10 cellular contexts compared by ENCODE assay signal in genomic region chr1:9437931-9438330, GRCh38.
DNase-seq lines count a peak whose midpoint lies in the region; ATAC-seq, FAIRE-seq and TF ChIP-seq lines count a peak whose summit lies in the region.
"Had no signal": no experiment of that assay in that cellular context is flagged by ENCODE, and none has a peak within 500 bp of the region (broad histone marks: within the 10 kb centered on the region; RNA-seq: fewer than 3 reads in every experiment).

No MANE protein-coding gene starts in this region.

- H3K9ac ChIP-seq in H9 (ENCODE audit: extremely low read depth, insufficient read length, low read length) (no peak overlapping the region), keratinocyte (ENCODE audit: control insufficient read depth, extremely low read depth, insufficient read depth, low read length) (no peak overlapping the region)

- no peaks in the 10 kb centered on the region for H3K36me3 Mint-ChIP-seq in H9 (ENCODE audit: insufficient read depth in 1 of 3, low read depth in 3 of 3)

- H2BK120ac ChIP-seq in H9 (ENCODE audit: low read depth, low read length, poor library complexity, severe bottlenecking), result no peak overlapping the region

- no peak for TF ChIP-seq POLR2A in breast epithelium (IDR thresholded peaks at IDR 0.05)
- peak in 1 of 2 donors; percentile 42 for TF ChIP-seq POLR2A in gastrocnemius medialis (IDR thresholded peaks at IDR 0.05)
- no peak for TF ChIP-seq POLR2A in H54 (IDR thresholded peaks at IDR 0.05; ENCODE audit: low read depth, low read length)

- WGBS in H9 (ENCODE audit: extremely low coverage, insufficient read length, low lambda C conversion rate), result no CpG with 5 or more reads among the region's 12 CpGs

- H2BK20ac ChIP-seq in H9 (ENCODE audit: low read depth, low read length, poor library complexity, severe bottlenecking), result no peak overlapping the region

- H3K14ac ChIP-seq in H9 (ENCODE audit: insufficient read depth, low read length), result no peak overlapping the region

- H3K4me2 ChIP-seq in H9 (ENCODE audit: insufficient read depth, insufficient read length, low read length) (no peak overlapping the region), keratinocyte (ENCODE audit: control insufficient read depth, extremely low read depth, insufficient read depth, low read depth, low read length) (peak overlapping the region; percentile 50)

- H2BK12ac ChIP-seq in H9 (ENCODE audit: insufficient read length, low read depth, low read length), result no peak overlapping the region

- H3K9me3 Mint-ChIP-seq in H9, result no peaks in the 10 kb centered on the region
- H3K9me3 Mint-ChIP-seq: activated T-helper 17 cell treated with anti-CD3 and anti-CD28 coated beads, Interleukin-2, amount 50 U/mL, for 72 hours had no signal

- no peak overlapping the region for H3K56ac ChIP-seq in H9 (ENCODE audit: insufficient read length, low read depth, low read length)

- no peak overlapping the region for H4K5ac ChIP-seq in H9 (ENCODE audit: insufficient read length, low read depth, low read length)

- H4K8ac ChIP-seq in H9 (replicated peaks; ENCODE audit: insufficient read length, low read depth, low read length), result no peak overlapping the region

- no peaks in the 10 kb centered on the region for H4K20me1 ChIP-seq in H9 (ENCODE audit: control insufficient read depth, insufficient read depth, insufficient read length)
- no peaks in the 10 kb centered on the region for H4K20me1 ChIP-seq in keratinocyte (ENCODE audit: control insufficient read depth, extremely low read depth, insufficient read depth, low read length)

- H2BK15ac ChIP-seq in H9 (ENCODE audit: low read depth, low read length), result no peak overlapping the region

- H3K36me3 ChIP-seq in breast epithelium (no peaks in the 10 kb centered on the region), keratinocyte (ENCODE audit: control insufficient read depth in 2 of 2, extremely low read depth in 1 of 2, insufficient read depth in 2 of 2, low read length in 2 of 2) (no peaks in the 10 kb centered on the region), gastrocnemius medialis (no peaks in the 10 kb centered on the region)

- no peak overlapping the region for H3T11ph ChIP-seq in H9 (ENCODE audit: low read length)

- peak overlapping the region; percentile 7 for H3K18ac ChIP-seq in H9 (ENCODE audit: insufficient read length, low read depth, low read length)

- dilution Hi-C loops in keratinocyte (cut with MboI; ENCODE audit: extremely low pct_ligation_motif_present, low sequenced_read_pairs), result no loop called here

- FAIRE-seq in keratinocyte (lab: Jason Lieb, UNC), result no peak
- FAIRE-seq in H54 (lab: Jason Lieb, UNC), result no peak

- H2AFZ ChIP-seq in H9 (ENCODE audit: low read length) (no peak overlapping the region), keratinocyte (ENCODE audit: control insufficient read depth, low read length) (peak overlapping the region; percentile 67)

- H3K27ac ChIP-seq in H9 (ENCODE audit: insufficient read length, low read depth, low read length) (no peak overlapping the region), breast epithelium (peak overlapping the region; percentile 87 to 90), keratinocyte (ENCODE audit: control insufficient read depth, insufficient read depth, low read length) (peak overlapping the region; percentile 46), gastrocnemius medialis (peak overlapping the region; percentile 61 to 96 (median 92))

- no peaks in the 10 kb centered on the region; the same call in 1 of the 2 replicates for H3K4me1 ChIP-seq in H9 (ENCODE audit: insufficient read depth, low read length)
- H3K4me1 ChIP-seq in breast epithelium, result peaks cover 0 to 7% of the 10 kb centered on the region in 2 donors
- H3K4me1 ChIP-seq in keratinocyte (ENCODE audit: control insufficient read depth, extremely low read depth, insufficient read depth, low read length), result peaks cover 56% of the 10 kb centered on the region
- H3K4me1 ChIP-seq in gastrocnemius medialis, result peaks cover 66 to 71% of the 10 kb centered on the region in 2 donors

- peak overlapping the region in 1 of 3 experiments; percentile 28; a peak in 1 of 7 replicates for H3K27ac Mint-ChIP-seq in H9
- H3K27ac Mint-ChIP-seq: activated T-helper 17 cell treated with anti-CD3 and anti-CD28 coated beads, Interleukin-2, amount 50 U/mL, for 72 hours had no signal

- no peak for DNase-seq in H9
- DNase-seq in breast epithelium (ENCODE audit: low spot score in 2 of 2), result peak; percentile 66 to 91
- DNase-seq in keratinocyte (ENCODE audit: low read depth, low spot score), result no peak
- peak; percentile 78 for DNase-seq in gastrocnemius medialis
- DNase-seq in H54 (ENCODE audit: insufficient read length, low spot score), result no peak
- no peak for DNase-seq in KBM-7
- DNase-seq: NCI-H1436 treated with DMSO at 0.1 percent for 48 hours had no signal

- peaks cover 6 to 20% of the 10 kb centered on the region in 2 experiments; a peak in 3 of 4 replicates for H3K4me1 Mint-ChIP-seq in H9
- H3K4me1 Mint-ChIP-seq: activated T-helper 17 cell treated with anti-CD3 and anti-CD28 coated beads, Interleukin-2, amount 50 U/mL, for 72 hours had no signal

- no peak overlapping the region for H3K4me3 Mint-ChIP-seq in H9
- H3K4me3 Mint-ChIP-seq: activated T-helper 17 cell treated with anti-CD3 and anti-CD28 coated beads, Interleukin-2, amount 50 U/mL, for 72 hours had no signal

- H2BK5ac ChIP-seq in H9 (ENCODE audit: insufficient read length, low read length), result no peak overlapping the region

- no peak overlapping the region for H2AK5ac ChIP-seq in H9 (ENCODE audit: insufficient read length, low read length)

- H3K23ac ChIP-seq in H9 (ENCODE audit: insufficient read length, low read depth, low read length), result no peak overlapping the region

- in situ Hi-C loops in gastrocnemius medialis (cut with MboI; ENCODE audit: low sequenced_read_pairs in 4 of 4), result no loop called here
- in situ Hi-C loops in KBM-7 (cut with MboI; ENCODE audit: low pct_unique_long_range_greater_than_20kb, low sequenced_read_pairs), result no loop called here

- no peak overlapping the region for H3K4ac ChIP-seq in H9 (ENCODE audit: low read depth, low read length)

- H3K79me2 ChIP-seq in H9 (ENCODE audit: insufficient read depth, low read length) (no peaks in the 10 kb centered on the region), keratinocyte (ENCODE audit: control insufficient read depth, insufficient read depth, low read length) (no peaks in the 10 kb centered on the region)

- H3K27me3 ChIP-seq in H9 (ENCODE audit: insufficient read depth, low read length) (no peaks in the 10 kb centered on the region), breast epithelium (no peaks in the 10 kb centered on the region), keratinocyte (ENCODE audit: control insufficient read depth, extremely low read depth, insufficient read depth, low read length) (no peaks in the 10 kb centered on the region), gastrocnemius medialis (no peaks in the 10 kb centered on the region)

- intact Hi-C loops in breast epithelium (cut with DNase I; ENCODE audit: low total_unique reads), result no loop called here
- intact Hi-C loops in gastrocnemius medialis (cut with DNase I; ENCODE audit: low total_unique reads), result loop anchor here (2.0 to 10.0 kb wide), 3 partner anchors 53 to 373 kb away; partner anchors contain the start of gene SLC2A5

- no peak overlapping the region for H4K91ac ChIP-seq in H9 (ENCODE audit: insufficient read length, low read depth, low read length)

- H3K27me3 Mint-ChIP-seq in H9 (ENCODE audit: low read depth), result peaks cover 17% of the 10 kb centered on the region

- H3K9me3 ChIP-seq in H9 (ENCODE audit: control insufficient read depth, low read depth, low read length) (no peaks in the 10 kb centered on the region), breast epithelium (no peaks in the 10 kb centered on the region), keratinocyte (ENCODE audit: control insufficient read depth, low read depth, low read length) (no peaks in the 10 kb centered on the region), gastrocnemius medialis (no peaks in the 10 kb centered on the region)

- TF ChIP-seq CTCF in H9 (conservative IDR thresholded peaks at IDR 0.05) (no peak), breast epithelium (IDR thresholded peaks at IDR 0.05) (no peak), keratinocyte (optimal IDR thresholded peaks at IDR 0.05 in 1 of 3, IDR thresholded peaks at IDR 0.05 in 1 of 3, conservative IDR thresholded peaks at IDR 0.05 in 1 of 3; ENCODE audit: extremely low read depth in 1 of 3, insufficient read depth in 2 of 3, low read length in 3 of 3) (no peak), gastrocnemius medialis (IDR thresholded peaks at IDR 0.05 in 4 of 5, conservative IDR thresholded peaks at IDR 0.05 in 1 of 5) (no peak)

- ATAC-seq in gastrocnemius medialis (peak; percentile 24 to 31), HG02588 (IDR thresholded peaks at IDR 0.05; ENCODE audit: unreplicated experiment) (no peak), HG03442 (IDR thresholded peaks at IDR 0.05; ENCODE audit: unreplicated experiment) (no peak)
- ATAC-seq: activated T-helper 17 cell treated with anti-CD3 and anti-CD28 coated beads, Interleukin-2, amount 50 U/mL, for 72 hours had no signal

- H3K9me1 ChIP-seq in keratinocyte (ENCODE audit: control insufficient read depth, extremely low read depth, insufficient read depth, low read length), result no peaks in the 10 kb centered on the region

- no peaks in the 10 kb centered on the region for H3K23me2 ChIP-seq in H9 (ENCODE audit: insufficient read length, low read depth, low read length, poor library complexity, severe bottlenecking)

- no peaks in the 10 kb centered on the region for H3K79me1 ChIP-seq in H9 (ENCODE audit: insufficient read depth, low read depth, low read length, poor library complexity, severe bottlenecking)

- no peak overlapping the region for H3K4me3 ChIP-seq in breast epithelium
- H3K4me3 ChIP-seq in keratinocyte (ENCODE audit: control insufficient read depth in 2 of 3, extremely low read depth in 1 of 3, insufficient read depth in 2 of 3, low read depth in 1 of 3, low read length in 3 of 3), result no peak overlapping the region
- H3K4me3 ChIP-seq in gastrocnemius medialis, result no peak overlapping the region

Comparison
In these comparisons a context has a peak if more than half of its experiments do, and no peak if none do; other contexts are left out.
1. DNase-seq: peak in breast epithelium (2 of 2) and gastrocnemius medialis (2 of 2); none in H9 (single experiment), keratinocyte (single experiment), H54 (single experiment) and KBM-7 (single experiment).
2. ATAC-seq: peak in gastrocnemius medialis (2 of 2); none in HG02588 (single experiment) and HG03442 (single experiment).